In the genomic region with DNA sequence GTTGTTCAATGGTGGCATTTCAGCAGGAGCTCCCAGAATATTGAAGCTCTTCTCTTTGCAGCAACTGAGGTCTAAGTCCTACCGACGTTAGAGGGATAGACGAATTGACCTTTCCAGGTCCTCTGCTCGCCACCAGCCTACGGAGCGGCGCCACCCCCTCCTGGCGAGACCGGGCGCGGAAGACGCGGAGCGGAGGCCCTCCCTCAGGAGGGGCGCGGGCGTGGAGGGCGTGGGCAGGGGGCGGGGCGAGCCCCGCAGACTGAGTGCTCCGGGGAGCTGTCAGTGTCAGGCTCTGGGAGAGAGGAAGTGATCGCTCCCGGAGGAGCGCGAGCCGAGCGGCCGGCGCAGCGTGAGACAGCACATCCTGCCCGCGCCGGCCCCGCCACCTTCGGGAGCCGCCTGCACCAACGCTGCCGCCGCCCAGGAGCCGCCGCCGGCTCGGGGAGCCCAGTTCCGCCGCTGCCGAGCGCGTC, we compare ENCODE assay signal across 8 cellular contexts. TPM values are rescaled to one million over a fixed set of nuclear protein-coding genes. Genes with fewer than 3 reads are reported as not detected.
A peak's percentile ranks its signal among the peaks of the same experiment; 100 is the strongest.
DNase-seq lines count a peak whose midpoint lies in the region; ATAC-seq, FAIRE-seq and TF ChIP-seq lines count a peak whose summit lies in the region.

A gene (plus strand): TSS at position 257 of the 473 bp plus-strand sequence. CDS start 32,176 bp downstream, outside the sequence.

- H3K4me3 ChIP-seq in GM12864 (ENCODE audit: low read depth, low read length) (peak within 1 kb of the TSS; percentile 22), H7 (ENCODE audit: insufficient read depth, low read depth, low read length) (peak within 1 kb of the TSS; percentile 49), SJCRH30 (peak within 1 kb of the TSS; percentile 67), keratinocyte (ENCODE audit: control insufficient read depth in 2 of 3, extremely low read depth in 1 of 3, insufficient read depth in 2 of 3, low read depth in 1 of 3, low read length in 3 of 3) (peak within 1 kb of the TSS; percentile 44 to 60 (median 56)), small intestine (ENCODE audit: low read depth in 1 of 2, low read length in 2 of 2) (peak within 1 kb of the TSS; percentile 20 to 58)

- TF ChIP-seq CTCF in GM12864 (IDR thresholded peaks at IDR 0.05; ENCODE audit: low read depth, low read length, missing control alignments), result no peak
- TF ChIP-seq CTCF in keratinocyte (optimal IDR thresholded peaks at IDR 0.05 in 1 of 3, IDR thresholded peaks at IDR 0.05 in 1 of 3, conservative IDR thresholded peaks at IDR 0.05 in 1 of 3; ENCODE audit: extremely low read depth in 1 of 3, insufficient read depth in 2 of 3, low read length in 3 of 3), result no peak

- H3K4me2 ChIP-seq in keratinocyte (ENCODE audit: control insufficient read depth, extremely low read depth, insufficient read depth, low read depth, low read length), result peak within 1 kb of the TSS; percentile 75

- H3K9me3 ChIP-seq in SJCRH30 (replicated peaks), result no peaks in the 10 kb centered on the region
- no peaks in the 10 kb centered on the region for H3K9me3 ChIP-seq in keratinocyte (ENCODE audit: control insufficient read depth, low read depth, low read length)
- no peaks in the 10 kb centered on the region for H3K9me3 ChIP-seq in small intestine (ENCODE audit: control insufficient read depth, low read depth)

- 1% methylated on average over 37 to 49 of the region's 49 CpGs for WGBS in small intestine, 3 donors

- H3K36me3 Mint-ChIP-seq in central memory CD8-positive, alpha-beta T cell (ENCODE audit: insufficient read depth), result no peaks in the 10 kb centered on the region

- no peaks in the 10 kb centered on the region for H3K79me2 ChIP-seq in keratinocyte (ENCODE audit: control insufficient read depth, insufficient read depth, low read length)

- H3K36me3 ChIP-seq in H7 (replicated peaks; ENCODE audit: control insufficient read depth, insufficient read depth, low read length) (no peaks in the 10 kb centered on the region), SJCRH30 (no peaks in the 10 kb centered on the region), keratinocyte (ENCODE audit: control insufficient read depth in 2 of 2, extremely low read depth in 1 of 2, insufficient read depth in 2 of 2, low read length in 2 of 2) (no peaks in the 10 kb centered on the region), small intestine (ENCODE audit: control insufficient read depth in 2 of 2, insufficient read depth in 2 of 2, low read length in 2 of 2) (no peaks in the 10 kb centered on the region)

- no peak within 1 kb of the TSS for H3K27ac Mint-ChIP-seq in central memory CD8-positive, alpha-beta T cell (ENCODE audit: low read depth)

- H3K9ac ChIP-seq in keratinocyte (ENCODE audit: control insufficient read depth, extremely low read depth, insufficient read depth, low read length), result no peak within 1 kb of the TSS

- no peak for FAIRE-seq in keratinocyte (lab: Jason Lieb, UNC)
- FAIRE-seq in small intestine (lab: Jason Lieb, UNC), result no peak

- dilution Hi-C loops in keratinocyte (cut with MboI; ENCODE audit: extremely low pct_ligation_motif_present, low sequenced_read_pairs), result no loop called here

- H3K27ac ChIP-seq in SJCRH30 (peak within 1 kb of the TSS; percentile 14; the same call in 1 of the 2 replicates), keratinocyte (ENCODE audit: control insufficient read depth, insufficient read depth, low read length) (no peak within 1 kb of the TSS), small intestine (ENCODE audit: low read depth in 1 of 2, low read length in 1 of 2) (no peak within 1 kb of the TSS)

- no peaks in the 10 kb centered on the region for H4K20me1 ChIP-seq in keratinocyte (ENCODE audit: control insufficient read depth, extremely low read depth, insufficient read depth, low read length)

- no peaks in the 10 kb centered on the region for H3K4me1 Mint-ChIP-seq in central memory CD8-positive, alpha-beta T cell

- peak within 1 kb of the TSS; percentile 29 for H3K4me3 Mint-ChIP-seq in central memory CD8-positive, alpha-beta T cell

- no peaks in the 10 kb centered on the region for H3K9me1 ChIP-seq in keratinocyte (ENCODE audit: control insufficient read depth, extremely low read depth, insufficient read depth, low read length)

- H2AFZ ChIP-seq in keratinocyte (ENCODE audit: control insufficient read depth, low read length), result peak within 1 kb of the TSS; percentile 65

- no peak for ATAC-seq in central memory CD8-positive, alpha-beta T cell (replicated peaks; ENCODE audit: extremely low read depth, poor library complexity, severe bottlenecking)

- DNase-seq in GM12864 (ENCODE audit: low read depth) (peak; percentile 7), H7 (peak; percentile 85), Kasumi-1 (lab: John Stamatoyannopoulos, UW) (peak; percentile 23 to 35), SJCRH30 (peak; percentile 87 to 89), keratinocyte (ENCODE audit: low read depth, low spot score) (no peak), small intestine (peak; percentile 38), AML-193 (lab: John Stamatoyannopoulos, UW) (no peak)
- no peak for DNase-seq in central memory CD8-positive, alpha-beta T cell (ENCODE audit: low spot score in 2 of 2)

- H3K9me3 Mint-ChIP-seq in central memory CD8-positive, alpha-beta T cell, result no peaks in the 10 kb centered on the region

- H3K27me3 ChIP-seq in H7 (ENCODE audit: control insufficient read depth, insufficient read depth, low read length) (peaks cover 21% of the 10 kb centered on the region), SJCRH30 (no peaks in the 10 kb centered on the region), keratinocyte (ENCODE audit: control insufficient read depth, extremely low read depth, insufficient read depth, low read length) (peaks cover 8% of the 10 kb centered on the region), small intestine (ENCODE audit: control insufficient read depth in 2 of 2, insufficient read depth in 2 of 2, low read length in 2 of 2) (peaks cover 0 to 5% of the 10 kb centered on the region in 2 donors)

- H3K4me1 ChIP-seq in SJCRH30, result peaks cover 19% of the 10 kb centered on the region
- H3K4me1 ChIP-seq in keratinocyte (ENCODE audit: control insufficient read depth, extremely low read depth, insufficient read depth, low read length), result peaks cover 6% of the 10 kb centered on the region
- peaks cover 2 to 3% of the 10 kb centered on the region in 2 donors for H3K4me1 ChIP-seq in small intestine (ENCODE audit: control insufficient read depth in 2 of 2, insufficient read depth in 1 of 2, low read depth in 1 of 2, low read length in 1 of 2)

- H3K27me3 Mint-ChIP-seq in central memory CD8-positive, alpha-beta T cell, result peaks cover 44% of the 10 kb centered on the region

RNA-seq across cellular contexts. Expression of the gene that starts here (rescaled TPM):
- 1.4 and 1.8 TPM in 2 replicates for total RNA-seq in H7 (2014; rRNA removed; shearing (Covaris generic))
- 7.9 and 11.9 TPM in 2 replicates for total RNA-seq in SJCRH30 (2014; rRNA removed; shearing (Covaris generic))
- 0.10 to 0.46 TPM (median 0.43 TPM) in 3 replicates for polyA plus RNA-seq in keratinocyte
- polyA plus RNA-seq in keratinocyte (2011; ENCODE audit: low read depth), result 1.4 TPM
- polyA plus RNA-seq in keratinocyte (2011; cell fraction: cytosol; rRNA removed), result 0.45 TPM in 2 replicates
- polyA plus RNA-seq in keratinocyte (2011; cell fraction: nucleus; rRNA removed), result 0.38 and 1.2 TPM in 2 replicates
- 0.18 and 0.21 TPM in 2 replicates for polyA plus RNA-seq in keratinocyte (2012; ENCODE audit: low replicate concordance)
- polyA minus RNA-seq in keratinocyte, result 0.10 to 0.59 TPM in 2 of 3 replicates, not detected in the other
- not detected for polyA minus RNA-seq in keratinocyte (2011; cell fraction: cytosol; rRNA and poly(A)+ RNA removed)
- 1.2 TPM in 1 of 2 replicates, not detected in the other for polyA minus RNA-seq in keratinocyte (2011; cell fraction: nucleus; rRNA and poly(A)+ RNA removed)
- polyA plus RNA-seq in small intestine, result 1 to 10 TPM in 1 of 3 donors, under 1 TPM in 1, not detected in 1; 0.27 to 2.4 TPM

Comparison
In these comparisons a context has a peak if more than half of its experiments do, and no peak if none do; other contexts are left out.
1. DNase-seq: peak in GM12864 (single experiment), H7 (single experiment), Kasumi-1 (2 of 2), SJCRH30 (2 of 2) and small intestine (single experiment); none in central memory CD8-positive, alpha-beta T cell (0 of 2), keratinocyte (single experiment) and AML-193 (0 of 2).
2. Peak in every context shown above with its lines, with median percentiles within 50 percentile points of each other: H3K4me3 ChIP-seq.